In genomic region chr7:136971776-136972175, GRCh38 we compare ENCODE assay signal across 32 cellular contexts.
"Had no signal": no experiment of that assay in that cellular context is flagged by ENCODE, and none has a peak within 500 bp of the region (broad histone marks: within the 10 kb centered on the region; RNA-seq: fewer than 3 reads in every experiment).

No MANE protein-coding gene starts in this region.

- H3K4me1 Mint-ChIP-seq: activated CD4-positive, alpha-beta T cell treated with anti-CD3 and anti-CD28 coated beads for 36 hours; activated naive CD8-positive, alpha-beta T cell treated with anti-CD3 and anti-CD28 coated beads, Interleukin-2, amount 10 ng/mL, durations not matched to agents 7 days and 5 days; stimulated activated effector memory CD8-positive, alpha-beta T cell treated with anti-CD3 and anti-CD28 coated beads, Interleukin-12 subunit alpha, Interleukin-12 subunit beta, amount 100 ng/mL, for 72 hours; stimulated activated naive CD8-positive, alpha-beta T cell treated with anti-CD3 and anti-CD28 coated beads, Interleukin-15, amount 100 ng/mL, for 72 hours had no signal

- DNase-seq: activated CD4-positive, alpha-beta T cell treated with anti-CD3 and anti-CD28 coated beads for 36 hours; activated CD4-positive, alpha-beta T cell treated with anti-CD3 and anti-CD28 coated beads, Interleukin-2, amount 50 U/mL, for 48 hours; activated CD4-positive, CD25-positive, alpha-beta regulatory T cell; activated CD8-positive, alpha-beta memory T cell treated with anti-CD3 and anti-CD28 coated beads, Interleukin-2, amount 50 U/mL, for 4 hours; activated effector memory CD4-positive, alpha-beta T cell treated with anti-CD3 and anti-CD28 coated beads, Interleukin-2, amount 50 U/mL, for 16 hours; activated naive CD4-positive, alpha-beta T cell treated with anti-CD3 and anti-CD28 coated beads for 36 hours; activated naive CD8-positive, alpha-beta T cell treated with anti-CD3 and anti-CD28 coated beads, Interleukin-2, amount 10 ng/mL, durations not matched to agents 7 days and 5 days; activated T-cell treated with anti-CD3 and anti-CD28 coated beads, Interleukin-2, amount 50 U/mL, for 1 hour; amniotic stem cell; brain microvascular endothelial cell; dorsolateral prefrontal cortex; effector memory CD4-positive, alpha-beta T cell; islet precursor cell; left colon; mammary epithelial cell; ovary; right lobe of liver; stimulated activated CD4-positive, alpha-beta T cell treated with anti-CD3 and anti-CD28 coated beads, Interleukin-12 subunit alpha, Interleukin-12 subunit beta, amount 100 ng/mL, for 4 hours; stimulated activated CD4-positive, alpha-beta T cell treated with anti-CD3 and anti-CD28 coated beads, Interleukin-4, amount 100 ng/mL, for 1 hour; stimulated activated naive CD8-positive, alpha-beta T cell treated with anti-CD3 and anti-CD28 coated beads, Interleukin-15, amount 100 ng/mL, for 72 hours; substantia nigra; upper lobe of left lung had no signal

- H3K4me3 Mint-ChIP-seq: activated CD4-positive, alpha-beta T cell treated with anti-CD3 and anti-CD28 coated beads for 36 hours; activated naive CD4-positive, alpha-beta T cell treated with anti-CD3 and anti-CD28 coated beads for 36 hours; activated naive CD8-positive, alpha-beta T cell treated with anti-CD3 and anti-CD28 coated beads, Interleukin-2, amount 10 ng/mL, durations not matched to agents 7 days and 5 days; activated T-helper 1 cell treated with anti-CD3 and anti-CD28 coated beads, Interleukin-12 subunit alpha, Interleukin-12 subunit beta, Interleukin-2, Interleukin-4 antibody, amounts not matched to agents 30 ng/mL and 10 ng/mL and 1 ng/mL, durations not matched to agents 14 hours and 24 hours and 36 hours; natural killer cell treated with Interleukin-12 subunit alpha and Interleukin-12 subunit beta and Interleukin-15 and Interleukin-18, amount 100 ng/mL, for 72 hours; stimulated activated effector memory CD8-positive, alpha-beta T cell treated with anti-CD3 and anti-CD28 coated beads, Interleukin-12 subunit alpha, Interleukin-12 subunit beta, amount 100 ng/mL, for 72 hours; stimulated activated naive CD8-positive, alpha-beta T cell treated with anti-CD3 and anti-CD28 coated beads, Interleukin-15, amount 100 ng/mL, for 72 hours had no signal

- H3K27ac ChIP-seq: brain microvascular endothelial cell, coronary artery, dorsolateral prefrontal cortex, gastroesophageal sphincter, hepatocyte, ovary, right lobe of liver, skin epidermis, upper lobe of left lung, vagina had no signal

- FAIRE-seq: astrocyte had no signal

- ATAC-seq: activated CD4-positive, alpha-beta T cell treated with anti-CD3 and anti-CD28 coated beads for 36 hours; gastroesophageal sphincter; left colon; natural killer cell treated with Interleukin-12 subunit alpha and Interleukin-12 subunit beta and Interleukin-15 and Interleukin-18, amount 100 ng/mL, for 72 hours; right lobe of liver; stimulated activated effector memory CD8-positive, alpha-beta T cell treated with anti-CD3 and anti-CD28 coated beads, Interleukin-12 subunit alpha, Interleukin-12 subunit beta, amount 100 ng/mL, for 72 hours; stimulated activated naive CD8-positive, alpha-beta T cell treated with anti-CD3 and anti-CD28 coated beads, Interleukin-15, amount 100 ng/mL, for 72 hours had no signal

- H3K27me3 Mint-ChIP-seq: activated CD4-positive, alpha-beta T cell treated with anti-CD3 and anti-CD28 coated beads for 36 hours; activated naive CD8-positive, alpha-beta T cell treated with anti-CD3 and anti-CD28 coated beads, Interleukin-2, amount 10 ng/mL, durations not matched to agents 7 days and 5 days; natural killer cell treated with Interleukin-12 subunit alpha and Interleukin-12 subunit beta and Interleukin-15 and Interleukin-18, amount 100 ng/mL, for 72 hours; progenitor cell of endocrine pancreas; stimulated activated naive CD8-positive, alpha-beta T cell treated with anti-CD3 and anti-CD28 coated beads, Interleukin-15, amount 100 ng/mL, for 72 hours had no signal

- H3K27me3 ChIP-seq: brain microvascular endothelial cell, dorsolateral prefrontal cortex, gastroesophageal sphincter, hepatocyte, ovary, right lobe of liver, upper lobe of left lung, vagina had no signal

- H3K27ac Mint-ChIP-seq: activated CD4-positive, alpha-beta T cell treated with anti-CD3 and anti-CD28 coated beads for 36 hours; activated naive CD4-positive, alpha-beta T cell treated with anti-CD3 and anti-CD28 coated beads for 36 hours; activated naive CD8-positive, alpha-beta T cell treated with anti-CD3 and anti-CD28 coated beads, Interleukin-2, amount 10 ng/mL, durations not matched to agents 7 days and 5 days; activated T-helper 1 cell treated with anti-CD3 and anti-CD28 coated beads, Interleukin-12 subunit alpha, Interleukin-12 subunit beta, Interleukin-2, Interleukin-4 antibody, amounts not matched to agents 30 ng/mL and 10 ng/mL and 1 ng/mL, durations not matched to agents 14 hours and 24 hours and 36 hours; natural killer cell treated with Interleukin-12 subunit alpha and Interleukin-12 subunit beta and Interleukin-15 and Interleukin-18, amount 100 ng/mL, for 72 hours; progenitor cell of endocrine pancreas; stimulated activated effector memory CD8-positive, alpha-beta T cell treated with anti-CD3 and anti-CD28 coated beads, Interleukin-12 subunit alpha, Interleukin-12 subunit beta, amount 100 ng/mL, for 72 hours; stimulated activated naive CD8-positive, alpha-beta T cell treated with anti-CD3 and anti-CD28 coated beads, Interleukin-15, amount 100 ng/mL, for 72 hours had no signal

- H3K9me3 ChIP-seq: gastroesophageal sphincter, ovary, right lobe of liver, upper lobe of left lung, vagina had no signal
